16 cellular contexts compared by ENCODE assay signal in genomic region chr7:12567015-12567414, GRCh38. TPM values are rescaled to one million over a fixed set of nuclear protein-coding genes. Genes with fewer than 3 reads are reported as not detected.
DNase-seq lines count a peak whose midpoint lies in the region; ATAC-seq and FAIRE-seq lines count a peak whose summit lies in the region.
"Had no signal": no experiment of that assay in that cellular context is flagged by ENCODE, and none has a peak within 500 bp of the region (broad histone marks: within the 10 kb centered on the region; RNA-seq: fewer than 3 reads in every experiment).

No MANE protein-coding gene starts in this region.

- no peak overlapping the region for H3K4ac ChIP-seq in neuronal stem cell (ENCODE audit: low read length)

- no peaks in the 10 kb centered on the region for H3K36me3 ChIP-seq in neuronal stem cell (replicated peaks in 1 of 2; ENCODE audit: control insufficient read depth in 2 of 2, insufficient read depth in 2 of 2, low read length in 2 of 2)
- H3K36me3 ChIP-seq: neutrophil, SJSA1 had no signal

- no peak overlapping the region for H3K4me3 Mint-ChIP-seq in activated naive CD4-positive, alpha-beta T cell treated with anti-CD3 and anti-CD28 coated beads for 36 hours

- no peak overlapping the region for H3K14ac ChIP-seq in neuronal stem cell (ENCODE audit: low read length)

- H3K4me2 ChIP-seq in neuronal stem cell (ENCODE audit: insufficient read depth, low read length, poor library complexity, severe bottlenecking) = no peak overlapping the region

- H2AK5ac ChIP-seq in neuronal stem cell (ENCODE audit: low read depth, low read length) = no peak overlapping the region

- no peak overlapping the region for H2AFZ ChIP-seq in neuronal stem cell (ENCODE audit: low read length)

- CTCF ChIA-PET in activated naive CD4-positive, alpha-beta T cell treated with anti-CD3 and anti-CD28 coated beads for 36 hours (lab: Charles Lee) = interaction anchor here (1.0 to 1.3 kb wide), 3 partner anchors 41 to 133 kb away, joined by 3 read pairs; no protein-coding TSS in a partner anchor

- H3K9me3 ChIP-seq in neuronal stem cell (replicated peaks in 1 of 2; ENCODE audit: control insufficient read depth in 2 of 2, insufficient read depth in 1 of 2, low read depth in 1 of 2, low read length in 2 of 2) = no peaks in the 10 kb centered on the region
- H3K9me3 ChIP-seq: neutrophil, SJSA1 had no signal

- whole genome bisulfite sequencing in neuronal stem cell (ENCODE audit: extremely low coverage in 2 of 2, insufficient read length in 2 of 2, insufficient replicate concordance in 1 of 2), 2 donors = no CpG with 5 or more reads among the region's 1 CpG

- no peak overlapping the region for H3K23ac ChIP-seq in neuronal stem cell (ENCODE audit: low read depth, low read length, poor library complexity)

- H3K18ac ChIP-seq in neuronal stem cell (ENCODE audit: low read length) = no peak overlapping the region

- H3K4me3 ChIP-seq in neuronal stem cell (ENCODE audit: low read length in 2 of 2) = no peak overlapping the region
- H3K4me3 ChIP-seq: SJSA1 had no signal

- H3K9me3 Mint-ChIP-seq in activated naive CD4-positive, alpha-beta T cell treated with anti-CD3 and anti-CD28 coated beads for 36 hours = no peaks in the 10 kb centered on the region

- no peak overlapping the region for H3K9ac ChIP-seq in neuronal stem cell (ENCODE audit: low read depth, low read length, poor library complexity)

- peak; percentile 80 for ATAC-seq in GM19452 (IDR thresholded peaks at IDR 0.05; ENCODE audit: unreplicated experiment)
- peak; percentile 78 for ATAC-seq in HG02840 (IDR thresholded peaks at IDR 0.05; ENCODE audit: low FRiP score, unreplicated experiment)
- ATAC-seq in HG03469 (IDR thresholded peaks at IDR 0.05; ENCODE audit: unreplicated experiment) = peak; percentile 86

- H3K4me1 Mint-ChIP-seq in activated naive CD4-positive, alpha-beta T cell treated with anti-CD3 and anti-CD28 coated beads for 36 hours (ENCODE audit: low read depth) = peaks cover 14% of the 10 kb centered on the region

- H4K91ac ChIP-seq in neuronal stem cell (ENCODE audit: low read depth, low read length, poor library complexity) = no peak overlapping the region

- no peak overlapping the region for H3K27ac ChIP-seq in neuronal stem cell (replicated peaks; ENCODE audit: low read length)
- H3K27ac ChIP-seq: neutrophil, SJSA1 had no signal

- H3K27me3 Mint-ChIP-seq in activated naive CD4-positive, alpha-beta T cell treated with anti-CD3 and anti-CD28 coated beads for 36 hours (ENCODE audit: low read depth) = peaks cover 34% of the 10 kb centered on the region

- H3K4me1 ChIP-seq in neuronal stem cell (ENCODE audit: control insufficient read depth in 2 of 2, insufficient read depth in 1 of 2, low read depth in 1 of 2, low read length in 2 of 2) = no peaks in the 10 kb centered on the region

- H2BK15ac ChIP-seq in neuronal stem cell (ENCODE audit: low read length) = no peak overlapping the region

- H3K36me3 Mint-ChIP-seq in activated naive CD4-positive, alpha-beta T cell treated with anti-CD3 and anti-CD28 coated beads for 36 hours (ENCODE audit: low read depth) = no peaks in the 10 kb centered on the region

- no peak overlapping the region for H3K27ac Mint-ChIP-seq in activated naive CD4-positive, alpha-beta T cell treated with anti-CD3 and anti-CD28 coated beads for 36 hours

- no peak overlapping the region for H2BK5ac ChIP-seq in neuronal stem cell (ENCODE audit: low read length)

- intact Hi-C loops in activated naive CD4-positive, alpha-beta T cell treated with anti-CD3 and anti-CD28 coated beads for 36 hours (cut with micrococcal nuclease) = no loop called here

- no peak overlapping the region for H2BK12ac ChIP-seq in neuronal stem cell (ENCODE audit: low read length)

- peaks cover 5 to 46% (median 25%) of the 10 kb centered on the region in 3 experiments for H3K27me3 ChIP-seq in neuronal stem cell (ENCODE audit: control insufficient read depth in 3 of 3, insufficient read depth in 3 of 3, low read depth in 1 of 3, low read length in 3 of 3)

- H4K8ac ChIP-seq in neuronal stem cell (ENCODE audit: low read depth, low read length) = no peak overlapping the region

- no peak for DNase-seq in GM18507 (ENCODE audit: extremely low spot score, insufficient read length, low read depth)
- DNase-seq in activated naive CD4-positive, alpha-beta T cell treated with anti-CD3 and anti-CD28 coated beads for 36 hours = no peak
- DNase-seq in activated T-cell treated with anti-CD3 and anti-CD28 coated beads for 4 hours = no peak
- DNase-seq in hypothalamus (lab: John Stamatoyannopoulos, UW) = no peak
- no peak for DNase-seq in neuronal stem cell (ENCODE audit: low spot score)
- DNase-seq: activated CD4-positive, CD25-positive, alpha-beta regulatory T cell; activated gamma-delta T cell treated with Interleukin-2 at 50 U/mL for 16 hours; C1 segment of cervical spinal cord; IMR-90; NCI-H446; stimulated activated CD4-positive, alpha-beta T cell treated with anti-CD3 and anti-CD28 coated beads, Interleukin-1b, Interleukin-23, amount 100 ng/mL, for 48 hours had no signal

- FAIRE-seq in GM18507 (lab: Jason Lieb, UNC) = peak; percentile 84

- H2BK120ac ChIP-seq in neuronal stem cell (ENCODE audit: low read depth, low read length) = no peak overlapping the region

- no peaks in the 10 kb centered on the region for H3K79me1 ChIP-seq in neuronal stem cell (ENCODE audit: low read depth, low read length)

RNA-seq across cellular contexts. Expression of gene SCIN, which starts 3.5 kb away (rescaled TPM):
- total RNA-seq in activated naive CD4-positive, alpha-beta T cell treated with anti-CD3 and anti-CD28 coated beads for 36 hours = under 1 TPM; 0.05 to 0.36 TPM
- polyA plus RNA-seq in neuronal stem cell (2013, experiment 1 of 2) = 0.01 TPM
- not detected for polyA plus RNA-seq in neuronal stem cell (2013, experiment 2 of 2)
